7 cellular contexts compared by ENCODE assay signal in genomic region chr11:67267188-67268035, GRCh38. TPM values are rescaled to one million over a fixed set of nuclear protein-coding genes. Genes with fewer than 3 reads are reported as not detected.
DNase-seq lines count a peak whose midpoint lies in the region; ATAC-seq and TF ChIP-seq lines count a peak whose summit lies in the region.

No MANE protein-coding gene starts in this region.

- H3K27me3 Mint-ChIP-seq in naive B cell = no peaks in the 10 kb centered on the region

- no peak for DNase-seq in effector memory CD4-positive, alpha-beta T cell
- DNase-seq in naive B cell (no peak), NCI-H187 treated with DMSO at 0.1 percent for 48 hours (lab: John Stamatoyannopoulos, UW) (no peak)

- peak; percentile 73 for TF ChIP-seq POLR2A in Raji (IDR thresholded peaks at IDR 0.05; ENCODE audit: insufficient read depth, low read depth, low read length)

- H3K9me3 Mint-ChIP-seq in naive B cell = no peaks in the 10 kb centered on the region

- H3K4me1 ChIP-seq in effector memory CD4-positive, alpha-beta T cell (ENCODE audit: control insufficient read depth, insufficient read depth, low read length, poor library complexity, severe bottlenecking) = peaks cover 61% of the 10 kb centered on the region

- peak overlapping the region; percentile 90 for H3K27ac ChIP-seq in effector memory CD4-positive, alpha-beta T cell (ENCODE audit: insufficient read depth, low read length, poor library complexity, severe bottlenecking)

- peaks cover 5 to 13% of the 10 kb centered on the region in 2 donors for H3K36me3 Mint-ChIP-seq in naive B cell

- no peaks in the 10 kb centered on the region for H3K36me3 ChIP-seq in effector memory CD4-positive, alpha-beta T cell (ENCODE audit: control insufficient read depth, insufficient read depth, low read length)

- ATAC-seq in GM21529 (IDR thresholded peaks at IDR 0.05; ENCODE audit: unreplicated experiment) (peak; percentile 2), naive B cell (ENCODE audit: low read depth in 2 of 2) (no peak), GM21528 (IDR thresholded peaks at IDR 0.05; ENCODE audit: low FRiP score, unreplicated experiment) (no peak), GM18909 (IDR thresholded peaks at IDR 0.05; ENCODE audit: poor library complexity, unreplicated experiment) (no peak)

- H3K27me3 ChIP-seq in effector memory CD4-positive, alpha-beta T cell (replicated peaks; ENCODE audit: control insufficient read depth, insufficient read depth, low read length, poor library complexity, severe bottlenecking) = no peaks in the 10 kb centered on the region

- peak overlapping the region; percentile 88 to 99 (median 96) for H3K27ac Mint-ChIP-seq in naive B cell

- peak overlapping the region; percentile 86 for H3K4me3 ChIP-seq in effector memory CD4-positive, alpha-beta T cell (ENCODE audit: insufficient read depth, low read depth, low read length, poor library complexity, severe bottlenecking)

- H3K9me3 ChIP-seq in effector memory CD4-positive, alpha-beta T cell (ENCODE audit: control insufficient read depth, low read length) = no peaks in the 10 kb centered on the region

- peak overlapping the region; percentile 95 to 100 (median 97) for H3K4me3 Mint-ChIP-seq in naive B cell

- H3K4me1 Mint-ChIP-seq in naive B cell = peaks cover 59 to 82% (median 74%) of the 10 kb centered on the region in 3 donors

RNA-seq across cellular contexts. Expression of gene GRK2, which starts 1.1 kb away (rescaled TPM):
- polyA plus RNA-seq in naive B cell (ENCODE audit: low read depth in 6 of 6) = 10 to 100 TPM; 17.9 to 63.4 (median 31.7) TPM

RNA-seq across cellular contexts. Expression of gene ANKRD13D, which starts 21.7 kb away (rescaled TPM):
- polyA plus RNA-seq in naive B cell (ENCODE audit: low read depth in 6 of 6) = 10 to 100 TPM in 2 of 6 donors, 1 to 10 TPM in 4; 3.5 to 18.4 (median 8.4) TPM

RNA-seq across cellular contexts. Expression of gene SSH3, which starts 35.9 kb away (rescaled TPM):
- polyA plus RNA-seq in naive B cell (ENCODE audit: low read depth in 6 of 6) = under 1 TPM in 1 of 6 donors, not detected in 5; 0.18 TPM
